23 cellular contexts compared by ENCODE assay signal in genomic region chr19:49933643-49934042, GRCh38. TPM values are rescaled to one million over a fixed set of nuclear protein-coding genes. Genes with fewer than 3 reads are reported as not detected.
A peak's percentile ranks its signal among the peaks of the same experiment; 100 is the strongest.
DNase-seq lines count a peak whose midpoint lies in the region; ATAC-seq and TF ChIP-seq lines count a peak whose summit lies in the region.
"Had no signal": no experiment of that assay in that cellular context is flagged by ENCODE, and none has a peak within 500 bp of the region (broad histone marks: within the 10 kb centered on the region; RNA-seq: fewer than 3 reads in every experiment).

No MANE protein-coding gene starts in this region.

- peak overlapping the region in 5 of 8 donors; percentile 25 to 70 (median 57) for H3K4me3 Mint-ChIP-seq in CD4-positive, alpha-beta memory T cell

- peaks cover 25 to 47% (median 39%) of the 10 kb centered on the region in 4 donors for H3K4me1 Mint-ChIP-seq in CD4-positive, alpha-beta memory T cell

- H3K4me1 ChIP-seq in A673 (ENCODE audit: insufficient read depth, low read length, poor library complexity, severe bottlenecking): peaks cover 16% of the 10 kb centered on the region
- peaks cover 35% of the 10 kb centered on the region for H3K4me1 ChIP-seq in CD4-positive, alpha-beta memory T cell (ENCODE audit: insufficient read depth, low read length)
- peaks cover 7% of the 10 kb centered on the region for H3K4me1 ChIP-seq in mucosa of descending colon (ENCODE audit: low read depth)

- H3K9me3 ChIP-seq in A673 (ENCODE audit: low read depth, low read length, poor library complexity, severe bottlenecking) (no peaks in the 10 kb centered on the region), SK-N-MC (ENCODE audit: low read depth, low read length) (no peaks in the 10 kb centered on the region), mucosa of descending colon (no peaks in the 10 kb centered on the region)
- H3K9me3 ChIP-seq in CD4-positive, alpha-beta memory T cell (ENCODE audit: control insufficient read depth in 1 of 2, low read length in 2 of 2): no peaks in the 10 kb centered on the region
- H3K9me3 ChIP-seq: neutrophil, tibial artery had no signal

- TF ChIP-seq CTCF in A673 (conservative IDR thresholded peaks at IDR 0.05; ENCODE audit: low read depth, low read length) (no peak), mucosa of descending colon (IDR thresholded peaks at IDR 0.05) (no peak)

- H3K4me3 ChIP-seq in A673 (ENCODE audit: low read depth, low read length, poor library complexity, severe bottlenecking) (no peak overlapping the region), SK-N-MC (no peak overlapping the region), mucosa of descending colon (no peak overlapping the region)
- no peak overlapping the region for H3K4me3 ChIP-seq in CD4-positive, alpha-beta memory T cell (ENCODE audit: low read length in 2 of 2)
- H3K4me3 ChIP-seq: tibial artery had no signal

- H3K36me3 ChIP-seq in A673 (ENCODE audit: insufficient read depth, low read length, poor library complexity, severe bottlenecking) (peaks cover 46% of the 10 kb centered on the region), SK-N-MC (ENCODE audit: insufficient read depth, low read length) (peaks cover 46% of the 10 kb centered on the region), mucosa of descending colon (ENCODE audit: low read depth) (no peaks in the 10 kb centered on the region)
- H3K36me3 ChIP-seq in CD4-positive, alpha-beta memory T cell (ENCODE audit: insufficient read depth, low read length): no peaks in the 10 kb centered on the region
- H3K36me3 ChIP-seq: neutrophil had no signal

- H3K9me3 Mint-ChIP-seq in CD4-positive, alpha-beta memory T cell: peaks cover 0 to 7% (median 0%) of the 10 kb centered on the region in 8 donors

- POLR2A ChIA-PET in A673 (lab: Charles Lee; ENCODE audit: low non-redundant PET): interaction anchor here (0.8 kb wide), 1 partner anchor 64 kb away, joined by 4 read pairs; no protein-coding TSS in a partner anchor
- POLR2A ChIA-PET in CD4-positive, alpha-beta memory T cell (lab: Charles Lee; ENCODE audit: partially characterized antibody): interaction anchor here (1.5 kb wide), 1 partner anchor 57 kb away, joined by 8 read pairs; the partner anchor contains the start of genes AKT1S1 and TBC1D17

- H3K27ac ChIP-seq in A673 (ENCODE audit: low read depth, low read length, poor library complexity, severe bottlenecking) (peak overlapping the region; percentile 35), SK-N-MC (peak overlapping the region; percentile 23; the same call in 1 of the 2 replicates)
- no peak overlapping the region for H3K27ac ChIP-seq in CD4-positive, alpha-beta memory T cell (ENCODE audit: low read depth, low read length)
- H3K27ac ChIP-seq: neutrophil, tibial artery had no signal

- H3K27me3 ChIP-seq in A673 (replicated peaks; ENCODE audit: insufficient read depth, low read depth, low read length, poor library complexity): no peaks in the 10 kb centered on the region
- no peaks in the 10 kb centered on the region for H3K27me3 ChIP-seq in CD4-positive, alpha-beta memory T cell (ENCODE audit: insufficient read depth, low read length)
- H3K27me3 ChIP-seq: tibial artery had no signal

- no peak for DNase-seq in A673 (ENCODE audit: low spot score)
- DNase-seq in CD4-positive, alpha-beta memory T cell: no peak
- DNase-seq in SK-N-MC (ENCODE audit: low read depth, low spot score): no peak
- DNase-seq in mucosa of descending colon: peak in 2 of 3 donors; percentile 15 to 20
- no peak for DNase-seq in kidney tubule cell (ENCODE audit: low spot score)
- no peak for DNase-seq in EL
- DNase-seq: activated CD4-positive, alpha-beta T cell treated with anti-CD3 and anti-CD28 coated beads for 4 hours; activated CD8-positive, alpha-beta memory T cell treated with anti-CD3 and anti-CD28 coated beads, Interleukin-2, amount 50 U/mL, for 4 hours; activated gamma-delta T cell treated with Interleukin-2 at 50 U/mL for 16 hours; DMS53; midbrain; NCI-H1092; NCI-H2029; NCI-H345; NCI-H82; PC-3; Right ventricle myocardium superior; small intestine; tibial artery had no signal

- intact Hi-C loops in A673 (cut with micrococcal nuclease; ENCODE audit: unreplicated experiment) (no loop called here), mucosa of descending colon (cut with DNase I, micrococcal nuclease) (loop anchor here in 1 of 2 donors (10.0 kb wide), 1 partner anchor 51 kb away; no protein-coding TSS in a partner anchor)
- intact Hi-C loops in CD4-positive, alpha-beta memory T cell (cut with micrococcal nuclease): loop anchor here (5.0 kb wide), 1 partner anchor 166 kb away; the partner anchor contains the start of gene AP2A1

- no peak overlapping the region for H3K9ac ChIP-seq in SK-N-MC (ENCODE audit: insufficient read length)

- peaks cover 8 to 9% of the 10 kb centered on the region in 2 donors for H3K36me3 Mint-ChIP-seq in CD4-positive, alpha-beta memory T cell

- ATAC-seq in mucosa of descending colon: no peak
- ATAC-seq in GM21723 (IDR thresholded peaks at IDR 0.05; ENCODE audit: unreplicated experiment): no peak
- ATAC-seq: PC-3 had no signal

- BruUV-seq in A673 (replicated peaks; lab: Mats Ljungman, UMichigan): no TSS peak

- H3K27me3 Mint-ChIP-seq in CD4-positive, alpha-beta memory T cell: no peaks in the 10 kb centered on the region
- H3K27me3 Mint-ChIP-seq: stimulated activated naive CD8-positive, alpha-beta T cell treated with anti-CD3 and anti-CD28 coated beads, Interleukin-15, Interleukin-2, amounts not matched to agents 100 ng/mL and 50 ng/mL, for 24 hours had no signal

- peak overlapping the region in 5 of 7 donors; percentile 33 to 93 (median 58) for H3K27ac Mint-ChIP-seq in CD4-positive, alpha-beta memory T cell

- CTCF ChIA-PET in A673 (lab: Charles Lee): no interaction called here
- CTCF ChIA-PET in CD4-positive, alpha-beta memory T cell (lab: Charles Lee; ENCODE audit: partially characterized antibody): interaction anchor here (0.5 kb wide), 1 partner anchor 1161 kb away, joined by 4 read pairs; no protein-coding TSS in a partner anchor

RNA-seq across cellular contexts. Expression of gene NUP62, which starts 4.3 kb away (rescaled TPM):
- total RNA-seq in A673 (2021) (98.5 and 100 TPM in 2 replicates), mucosa of descending colon (10 to 100 TPM; 34.1 to 41.0 (median 40.9) TPM)
- total RNA-seq in CD4-positive, alpha-beta memory T cell: 10 to 100 TPM; 65.2 to 68.2 TPM
- 10 to 100 TPM; 43.3 to 71.0 TPM for polyA plus RNA-seq in CD4-positive, alpha-beta memory T cell

RNA-seq across cellular contexts. Expression of gene ATF5, which starts 4.6 kb away (rescaled TPM):
- 302 and 322 TPM in 2 replicates for total RNA-seq in A673 (2021)
- total RNA-seq in CD4-positive, alpha-beta memory T cell: 1 to 10 TPM; 7.9 to 8.3 TPM
- 1 to 10 TPM; 1.8 to 2.3 TPM for polyA plus RNA-seq in CD4-positive, alpha-beta memory T cell
- 10 to 100 TPM; 10.7 to 25.0 (median 16.1) TPM for total RNA-seq in mucosa of descending colon

RNA-seq across cellular contexts. Expression of gene SIGLEC11, which starts 27.3 kb away (rescaled TPM):
- total RNA-seq in A673 (2021) (not detected in 2 replicates), mucosa of descending colon (1 to 10 TPM in 2 of 3 donors, under 1 TPM in 1; 0.49 to 2.0 (median 1.1) TPM)
- total RNA-seq in CD4-positive, alpha-beta memory T cell: not detected
- polyA plus RNA-seq in CD4-positive, alpha-beta memory T cell: not detected
- total RNA-seq: dermis microvascular lymphatic vessel endothelial cell, PC-3 had no signal

RNA-seq across cellular contexts. Expression of gene IL4I1, which starts 37.0 kb away (rescaled TPM):
- total RNA-seq in A673 (2021) (1.3 TPM in 2 replicates), mucosa of descending colon (1 to 10 TPM; 1.2 to 1.7 (median 1.6) TPM)
- total RNA-seq in CD4-positive, alpha-beta memory T cell: 1 to 10 TPM; 2.6 to 3.4 TPM
- 10 to 100 TPM in 1 of 2 donors, 1 to 10 TPM in 1; 9.4 to 10.4 TPM for polyA plus RNA-seq in CD4-positive, alpha-beta memory T cell
- total RNA-seq: Right ventricle myocardium superior had no signal

RNA-seq across cellular contexts. Expression of gene TBC1D17, which starts 56.1 kb away (rescaled TPM):
- total RNA-seq in A673 (2021): 35.1 and 40.0 TPM in 2 replicates
- 100 to 1,000 TPM; 101 TPM for total RNA-seq in CD4-positive, alpha-beta memory T cell
- polyA plus RNA-seq in CD4-positive, alpha-beta memory T cell: 10 to 100 TPM in 1 of 2 donors, 1 to 10 TPM in 1; 6.0 to 14.9 TPM
- 10 to 100 TPM; 33.7 to 55.7 (median 45.1) TPM for total RNA-seq in mucosa of descending colon

Comparison
In these comparisons a context has a peak if more than half of its experiments do, and no peak if none do; other contexts are left out.
1. DNase-seq: peak in mucosa of descending colon (2 of 3); none in A673 (single experiment), CD4-positive, alpha-beta memory T cell (0 of 5), SK-N-MC (single experiment), kidney tubule cell (single experiment) and EL (single experiment).
2. RNA of gene ATF5, which starts 4.6 kb away (total RNA-seq): 302 to 322 TPM in A673; 10.7 to 25.0 TPM in mucosa of descending colon and 7.9 to 8.3 TPM in CD4-positive, alpha-beta memory T cell; every median in the first group is over 10 times any median in the second.